21 cellular contexts compared by ENCODE assay signal in genomic region chr19:5541456-5541855, GRCh38. TPM values are rescaled to one million over a fixed set of nuclear protein-coding genes. Genes with fewer than 3 reads are reported as not detected.
DNase-seq lines count a peak whose midpoint lies in the region; ATAC-seq, FAIRE-seq and TF ChIP-seq lines count a peak whose summit lies in the region.
"Had no signal": no experiment of that assay in that cellular context is flagged by ENCODE, and none has a peak within 500 bp of the region (broad histone marks: within the 10 kb centered on the region; RNA-seq: fewer than 3 reads in every experiment).

No MANE protein-coding gene starts in this region.

- POLR2A ChIA-PET in HepG2 (lab: Yijun Ruan, JAX) (no interaction called here), H1 (lab: Charles Lee; ENCODE audit: partially characterized antibody) (no interaction called here)

- H3K27ac ChIP-seq in HepG2 (ENCODE audit: extremely low read length, insufficient read depth, low read length): no peak overlapping the region
- no peak overlapping the region for H3K27ac ChIP-seq in right lobe of liver
- H3K27ac ChIP-seq in H1 (ENCODE audit: low read depth, low read length): no peak overlapping the region
- H3K27ac ChIP-seq in osteoblast (ENCODE audit: low read depth, low read length): no peak overlapping the region
- H3K27ac ChIP-seq: 22Rv1, GM23248 had no signal

- no peaks in the 10 kb centered on the region for H3K4me1 ChIP-seq in HepG2 (ENCODE audit: insufficient read depth, low read length)
- H3K4me1 ChIP-seq in right lobe of liver: no peaks in the 10 kb centered on the region
- peaks cover 2 to 11% (median 8%) of the 10 kb centered on the region in 4 experiments for H3K4me1 ChIP-seq in H1 (replicated peaks in 1 of 4; ENCODE audit: control insufficient read depth in 3 of 4, insufficient read depth in 4 of 4, low read length in 3 of 4)
- H3K4me1 ChIP-seq in osteoblast (ENCODE audit: insufficient read depth, low read length): no peaks in the 10 kb centered on the region
- H3K4me1 ChIP-seq: Caco-2 had no signal

- H2BK15ac ChIP-seq in H1 (ENCODE audit: low read length): no peak overlapping the region

- no peak overlapping the region for H2BK20ac ChIP-seq in H1 (ENCODE audit: low read length)

- WGBS in HepG2 (ENCODE audit: low lambda C conversion rate): 71% methylated on average over 7 of the region's 7 CpGs
- WGBS in right lobe of liver (ENCODE audit: insufficient coverage, low coverage, low lambda C conversion rate, missing lambda C conversion rate): 73% methylated on average over 6 of the region's 7 CpGs
- WGBS in H1 (ENCODE audit: extremely low coverage in 1 of 2, insufficient coverage in 1 of 2, insufficient read length in 1 of 2, insufficient replicate concordance in 2 of 2, low coverage in 1 of 2, low lambda C conversion rate in 2 of 2, missing lambda C conversion rate in 1 of 2), 2 experiments: 89% methylated on average over 7 of the region's 7 CpGs; no CpG with 5 or more reads in 1 of the 2 experiments

- no peak overlapping the region for H3K23ac ChIP-seq in H1 (ENCODE audit: insufficient read length)

- H4K5ac ChIP-seq in H1 (ENCODE audit: insufficient read length, low read depth, low read length): no peak overlapping the region

- H3K9ac ChIP-seq in HepG2 (ENCODE audit: insufficient read depth, low read depth, low read length): no peak overlapping the region
- H3K9ac ChIP-seq in H1 (replicated peaks in 1 of 4; ENCODE audit: extremely low read depth in 1 of 4, low read depth in 3 of 4, low read length in 3 of 4): no peak overlapping the region
- H3K9ac ChIP-seq: GM23248 had no signal

- H4K91ac ChIP-seq in H1 (replicated peaks; ENCODE audit: insufficient read length, low read length): no peak overlapping the region

- no peak overlapping the region for H3K4me3 ChIP-seq in HepG2 (replicated peaks in 1 of 3; ENCODE audit: insufficient read depth in 1 of 3, low read depth in 2 of 3, low read length in 3 of 3)
- no peak overlapping the region for H3K4me3 ChIP-seq in right lobe of liver
- no peak overlapping the region for H3K4me3 ChIP-seq in H1 (ENCODE audit: extremely low read depth in 1 of 4, insufficient read depth in 2 of 4, low read depth in 3 of 4, low read length in 4 of 4)
- H3K4me3 ChIP-seq in osteoblast (ENCODE audit: insufficient read depth, low read length): no peak overlapping the region
- H3K4me3 ChIP-seq: GM23248 had no signal

- H2BK120ac ChIP-seq in H1 (replicated peaks; ENCODE audit: low read depth, low read length): no peak overlapping the region

- H3K79me1 ChIP-seq in H1 (ENCODE audit: low read depth, low read length): no peaks in the 10 kb centered on the region

- H2AFZ ChIP-seq in HepG2 (ENCODE audit: low read length): no peak overlapping the region
- no peak overlapping the region for H2AFZ ChIP-seq in H1 (ENCODE audit: low read length)
- no peak overlapping the region for H2AFZ ChIP-seq in osteoblast (ENCODE audit: low read length)
- H2AFZ ChIP-seq: GM23248 had no signal

- CTCF ChIA-PET in HepG2 (lab: Yijun Ruan, JAX; ENCODE audit: low intra/inter-chr PET ratio, low total read pairs): no interaction called here
- CTCF ChIA-PET in H1 (lab: Charles Lee; ENCODE audit: partially characterized antibody): interaction anchor here (0.7 to 16.7 kb wide), 6 partner anchors 11 to 169 kb away, joined by 3 to 206 read pairs (median 4); no protein-coding TSS in a partner anchor

- H3K9me3 ChIP-seq in HepG2 (ENCODE audit: low read length) (no peaks in the 10 kb centered on the region), right lobe of liver (no peaks in the 10 kb centered on the region), H1 (ENCODE audit: insufficient read depth in 2 of 2, low read depth in 1 of 2, low read length in 1 of 2) (no peaks in the 10 kb centered on the region), osteoblast (ENCODE audit: low read depth, low read length) (no peaks in the 10 kb centered on the region)
- H3K9me3 ChIP-seq: Caco-2 had no signal

- BruUV-seq in HepG2 (replicated peaks; lab: Mats Ljungman, UMichigan): no TSS peak

- H2BK12ac ChIP-seq in H1 (ENCODE audit: low read depth, low read length): no peak overlapping the region

- no peak for DNase-seq in HepG2 (ENCODE audit: low spot score)
- no peak for DNase-seq in right lobe of liver
- DNase-seq in H1 (ENCODE audit: low read depth in 1 of 2, low spot score in 2 of 2): no peak
- DNase-seq in osteoblast (ENCODE audit: insufficient read length, low spot score, missing footprints): peak; percentile 45
- DNase-seq in AG20443 (ENCODE audit: low spot score): no peak
- no peak for DNase-seq in left cardiac atrium
- DNase-seq in stimulated activated CD4-positive, alpha-beta T cell treated with anti-CD3 and anti-CD28 coated beads, Interleukin-1b, Interleukin-23, amount 100 ng/mL, for 48 hours: no peak
- DNase-seq: ACHN; C1 segment of cervical spinal cord; Caco-2; CD4-positive, alpha-beta memory T cell; DMS153; DND-41; GM23248; H9 had no signal

- H3K79me2 ChIP-seq in HepG2 (ENCODE audit: insufficient read depth, low read length) (no peaks in the 10 kb centered on the region), H1 (ENCODE audit: control insufficient read depth in 1 of 2, insufficient read depth in 2 of 2, low read length in 2 of 2) (no peaks in the 10 kb centered on the region), osteoblast (ENCODE audit: insufficient read depth, low read length) (no peaks in the 10 kb centered on the region)

- in situ Hi-C loops in HepG2 (cut with HindIII; ENCODE audit: extremely low pct_ligation_motif_present, low pct_unique_long_range_greater_than_20kb): loop anchor here (5.0 kb wide), 1 partner anchor 36 kb away; no protein-coding TSS in a partner anchor

- no peak overlapping the region for H4K8ac ChIP-seq in H1 (ENCODE audit: extremely low read depth, insufficient read depth, low read length)

- H3K14ac ChIP-seq in H1 (ENCODE audit: insufficient read length): no peak overlapping the region

- no peak overlapping the region for H2BK5ac ChIP-seq in H1 (ENCODE audit: low read depth, low read length)

- ATAC-seq in HepG2 (no peak), right lobe of liver (no peak), left cardiac atrium (no peak)
- ATAC-seq: HCT116 had no signal

- TF ChIP-seq RAD21 in HepG2 (CRISPR knock-in tag; IDR thresholded peaks at IDR 0.05) (no peak), H1 (IDR thresholded peaks at IDR 0.05 in 1 of 2, conservative IDR thresholded peaks at IDR 0.05 in 1 of 2; ENCODE audit: low read depth in 2 of 2, low read length in 2 of 2) (no peak)

- intact Hi-C loops in HepG2 (cut with micrococcal nuclease; ENCODE audit: unreplicated experiment) (no loop called here), right lobe of liver (cut with DNase I) (no loop called here), left cardiac atrium (cut with DNase I) (no loop called here)

- no peak overlapping the region for H3K56ac ChIP-seq in H1 (replicated peaks; ENCODE audit: insufficient read length, low read depth, low read length)

- H3K18ac ChIP-seq in H1 (ENCODE audit: extremely low read depth, low read length): no peak overlapping the region

- H4K20me1 ChIP-seq in HepG2 (ENCODE audit: insufficient read depth, low read length) (no peaks in the 10 kb centered on the region), H1 (replicated peaks in 1 of 2; ENCODE audit: control insufficient read depth in 1 of 2, insufficient read depth in 2 of 2, low read length in 2 of 2) (no peaks in the 10 kb centered on the region), osteoblast (ENCODE audit: insufficient read depth, low read length) (no peaks in the 10 kb centered on the region)

- TF ChIP-seq CTCF in HepG2 (CRISPR knock-in tag; IDR thresholded peaks at IDR 0.05) (no peak), right lobe of liver (IDR thresholded peaks at IDR 0.05) (no peak), H1 (IDR thresholded peaks at IDR 0.05; ENCODE audit: control extremely low read depth in 1 of 3, insufficient read depth in 1 of 3, low read depth in 1 of 3, low read length in 3 of 3) (no peak), osteoblast (IDR thresholded peaks at IDR 0.05; ENCODE audit: extremely low read depth, low read depth, low read length) (no peak)

- no peak overlapping the region for H3K4ac ChIP-seq in H1 (replicated peaks; ENCODE audit: insufficient read length, low read depth, low read length)

- H2AK5ac ChIP-seq in H1 (ENCODE audit: low read depth, low read length): no peak overlapping the region

- TF ChIP-seq EP300 in HepG2 (IDR thresholded peaks at IDR 0.05; ENCODE audit: low read depth in 2 of 2, low read length in 2 of 2) (no peak), HepG2 (CRISPR knock-in tag; IDR thresholded peaks at IDR 0.05; ENCODE audit: borderline replicate concordance) (no peak), H1 (IDR thresholded peaks at IDR 0.05; ENCODE audit: borderline replicate concordance in 1 of 2, low read depth in 2 of 2, low read length in 2 of 2) (no peak)

- FAIRE-seq in HepG2 (lab: Jason Lieb, UNC) (no peak), H1 (lab: Jason Lieb, UNC) (no peak)
- FAIRE-seq: A204.1, G401.6, GM12892, GM19239 had no signal

- TF ChIP-seq POLR2A in HepG2 (IDR thresholded peaks at IDR 0.05; ENCODE audit: insufficient read depth in 1 of 2, low read depth in 2 of 2, low read length in 2 of 2) (no peak), right lobe of liver (IDR thresholded peaks at IDR 0.05) (no peak), H1 (IDR thresholded peaks at IDR 0.05; ENCODE audit: control extremely low read depth in 1 of 2, low read depth in 2 of 2, low read length in 2 of 2) (no peak)

- H3K36me3 ChIP-seq in HepG2 (replicated peaks in 1 of 2; ENCODE audit: control insufficient read depth in 1 of 2, insufficient read depth in 2 of 2, low read length in 2 of 2) (no peaks in the 10 kb centered on the region), right lobe of liver (no peaks in the 10 kb centered on the region), H1 (ENCODE audit: control insufficient read depth in 2 of 4, insufficient read depth in 4 of 4, low read length in 3 of 4) (no peaks in the 10 kb centered on the region), osteoblast (ENCODE audit: insufficient read depth, low read length) (no peaks in the 10 kb centered on the region)

- H3K4me2 ChIP-seq in HepG2 (ENCODE audit: low read depth, low read length): no peak overlapping the region
- H3K4me2 ChIP-seq in H1 (ENCODE audit: insufficient read depth in 1 of 2, low read depth in 2 of 2, low read length in 2 of 2): no peak overlapping the region
- H3K4me2 ChIP-seq in osteoblast (ENCODE audit: insufficient read depth, low read length): no peak overlapping the region

- H3K27me3 ChIP-seq in HepG2 (ENCODE audit: control insufficient read depth in 1 of 2, insufficient read depth in 2 of 2, low read length in 2 of 2) (peaks cover 1 to 3% of the 10 kb centered on the region in 2 experiments; a peak in 2 of 5 replicates), right lobe of liver (no peaks in the 10 kb centered on the region), H1 (replicated peaks in 1 of 4; ENCODE audit: control insufficient read depth in 3 of 4, extremely low read depth in 1 of 4, insufficient read depth in 3 of 4, low read length in 3 of 4) (no peaks in the 10 kb centered on the region; a peak in 1 of 7 replicates), osteoblast (ENCODE audit: insufficient read depth, low read length) (peaks cover 5% of the 10 kb centered on the region)

- H3K23me2 ChIP-seq in H1 (ENCODE audit: low read depth, low read length): no peaks in the 10 kb centered on the region

RNA-seq across cellular contexts. Expression of gene TINCR, which starts 26.3 kb away (rescaled TPM):
- total RNA-seq in HepG2 (2016; rRNA removed; fragmentation: Illumina TruSeq; extraction: Trizol) (0.04 and 0.33 TPM in 2 replicates), right lobe of liver (under 1 TPM in 1 of 6 experiments, not detected in 5; 0.44 TPM), osteoblast (under 0.01 and 0.36 TPM in 2 replicates), left cardiac atrium (under 1 TPM; 0.15 to 0.37 TPM)
- not detected in 2 replicates for total RNA-seq in HepG2 (2016; cell fraction: cytosol; rRNA removed; fragmentation: Illumina TruSeq; extraction: Trizol; ENCODE audit: low read depth)
- total RNA-seq in HepG2 (2016; cell fraction: insoluble cytoplasmic fraction; rRNA removed; fragmentation: Illumina TruSeq; extraction: Trizol): 0.28 and 0.39 TPM in 2 replicates
- total RNA-seq in HepG2 (2016; cell fraction: membrane; rRNA removed; fragmentation: Illumina TruSeq; extraction: Trizol): 0.07 TPM in 1 of 2 replicates, not detected in the other
- 0.09 TPM in 1 of 2 replicates, not detected in the other for total RNA-seq in HepG2 (2016; cell fraction: nucleus; rRNA removed; fragmentation: Illumina TruSeq; extraction: Trizol)
- polyA plus RNA-seq in HepG2 (2011; rRNA removed) (0.17 and 0.30 TPM in 2 replicates), H1 (2011; rRNA removed) (1.2 and 1.4 TPM in 2 replicates)
- polyA plus RNA-seq in HepG2 (2011; cell fraction: cytosol; rRNA removed): 0.15 and 0.22 TPM in 2 replicates
- polyA plus RNA-seq in HepG2 (2011; cell fraction: nucleus; rRNA removed): 0.53 and 0.68 TPM in 2 replicates
- 0.08 and 0.59 TPM in 2 replicates for polyA plus RNA-seq in HepG2 (2012)
- polyA plus RNA-seq in HepG2 (2016; cell fraction: cytosol; fragmentation: Illumina TruSeq; extraction: Trizol; ENCODE audit: low read depth): 0.03 and 0.40 TPM in 2 replicates
- 0.17 TPM in 1 of 2 replicates, not detected in the other for polyA plus RNA-seq in HepG2 (2016; cell fraction: insoluble cytoplasmic fraction; fragmentation: Illumina TruSeq; extraction: Trizol; ENCODE audit: low read depth)
- 0.12 and 0.14 TPM in 2 replicates for polyA plus RNA-seq in HepG2 (2016; cell fraction: membrane; fragmentation: Illumina TruSeq; extraction: Trizol; ENCODE audit: low read depth)
- 0.12 and 0.45 TPM in 2 replicates for polyA plus RNA-seq in HepG2 (2016; cell fraction: nucleus; fragmentation: Illumina TruSeq; extraction: Trizol; ENCODE audit: insufficient read depth, low read depth)
- polyA minus RNA-seq in HepG2 (2011; rRNA and poly(A)+ RNA removed; ENCODE audit: low replicate concordance): 0.30 and 7.6 TPM in 2 replicates
- not detected in 2 replicates for polyA minus RNA-seq in HepG2 (2011; cell fraction: cytosol; rRNA and poly(A)+ RNA removed)
- 0.62 TPM in 1 of 2 replicates, not detected in the other for polyA minus RNA-seq in HepG2 (2011; cell fraction: nucleus; rRNA and poly(A)+ RNA removed)
- 0.48 and 0.52 TPM in 2 replicates for total RNA-seq in H1 (2021; fragmentation: NEBNext Ultra II Directional; extraction: Animal tissue kit (Norgen Biotek cat#: 25700))
- polyA plus RNA-seq in H1 (2011; cell fraction: cytosol; rRNA removed): 1.1 TPM
- polyA plus RNA-seq in H1 (2011; cell fraction: nucleus; rRNA removed): 0.86 TPM
- polyA plus RNA-seq in H1 (2012, experiment 1 of 2): 0.29 to 0.72 TPM (median 0.65 TPM) in 4 replicates
- 0.77 TPM for polyA plus RNA-seq in H1 (2012, experiment 2 of 2)
- 0.30 TPM for polyA plus RNA-seq in H1 (2013, experiment 1 of 2)
- polyA plus RNA-seq in H1 (2013, experiment 2 of 2): 0.48 TPM
- 0.27 and 0.38 TPM in 2 replicates for polyA minus RNA-seq in H1 (2011; rRNA and poly(A)+ RNA removed)
- polyA minus RNA-seq in H1 (2011; cell fraction: cytosol; rRNA and poly(A)+ RNA removed): 0.95 TPM
- not detected for polyA minus RNA-seq in H1 (2011; cell fraction: nucleus; rRNA and poly(A)+ RNA removed)
- polyA plus RNA-seq: GM23248 had no signal

Comparison
In these comparisons a context has a peak if more than half of its experiments do, and no peak if none do; other contexts are left out.
1. Of the 41 proteins assayed by ChIP-seq in both HepG2 and H1: peak only in HepG2: none; only in H1: KDM1A; in both: none; in neither: 40.